Comparison of ENCODE assay signal across 9 cellular contexts in genomic region chrX:153974003-153974725, GRCh38. TPM values are rescaled to one million over a fixed set of nuclear protein-coding genes. Genes with fewer than 3 reads are reported as not detected.
A peak's percentile ranks its signal among the peaks of the same experiment; 100 is the strongest.
DNase-seq lines count a peak whose midpoint lies in the region; FAIRE-seq and TF ChIP-seq lines count a peak whose summit lies in the region.
"Had no signal": no experiment of that assay in that cellular context is flagged by ENCODE, and none has a peak within 500 bp of the region (broad histone marks: within the 10 kb centered on the region; RNA-seq: fewer than 3 reads in every experiment).

No MANE protein-coding gene starts in this region.

- peaks cover 9% of the 10 kb centered on the region; the same call in 1 of the 2 replicates for H3F3A ChIP-seq in PC-9 (ENCODE audit: insufficient read depth, low read depth)

- peaks cover 8% of the 10 kb centered on the region for H4K20me1 ChIP-seq in PC-9 (ENCODE audit: insufficient read depth)

- no peak for TF ChIP-seq CTCF in PC-9 (conservative IDR thresholded peaks at IDR 0.05)
- no peak for TF ChIP-seq CTCF in esophagus muscularis mucosa (IDR thresholded peaks at IDR 0.05)
- no peak for TF ChIP-seq CTCF in sigmoid colon (IDR thresholded peaks at IDR 0.05)

- peaks cover 13% of the 10 kb centered on the region for H3K4me1 ChIP-seq in PC-9 (replicated peaks; ENCODE audit: insufficient read depth)
- H3K4me1 ChIP-seq in esophagus muscularis mucosa = peaks cover 19 to 29% (median 26%) of the 10 kb centered on the region in 4 donors
- H3K4me1 ChIP-seq in sigmoid colon = peaks cover 0 to 24% (median 17%) of the 10 kb centered on the region in 4 donors

- BruUV-seq in PC-9 (replicated peaks; lab: Mats Ljungman, UMichigan) = no TSS peak

- CTCF ChIA-PET in PC-9 (lab: Charles Lee) = no interaction called here

- TF ChIP-seq EP300 in esophagus muscularis mucosa (IDR thresholded peaks at IDR 0.05) = no peak
- TF ChIP-seq EP300 in sigmoid colon (IDR thresholded peaks at IDR 0.05) = no peak

- no peaks in the 10 kb centered on the region for H3K27me3 ChIP-seq in PC-9 (ENCODE audit: insufficient read depth, low read depth)
- H3K27me3 ChIP-seq in esophagus muscularis mucosa = no peaks in the 10 kb centered on the region
- H3K27me3 ChIP-seq in sigmoid colon = no peaks in the 10 kb centered on the region

- H2AFZ ChIP-seq in PC-9 = no peak overlapping the region

- POLR2A ChIA-PET in PC-9 (lab: Charles Lee; ENCODE audit: unreplicated experiment) = no interaction called here

- no peak for DNase-seq in GM19239 (ENCODE audit: insufficient read length, low spot score)
- DNase-seq in PC-9 = no peak
- no peak for DNase-seq in esophagus muscularis mucosa (ENCODE audit: extremely low spot score)
- DNase-seq in sigmoid colon = no peak
- DNase-seq in SHP77 treated with DMSO at 0.1 percent for 48 hours (lab: John Stamatoyannopoulos, UW) = no peak
- no peak for DNase-seq in activated effector memory CD4-positive, alpha-beta T cell treated with anti-CD3 and anti-CD28 coated beads, Interleukin-2, amount 50 U/mL, for 16 hours
- no peak for DNase-seq in midbrain (lab: John Stamatoyannopoulos, UW)
- DNase-seq in activated CD4-positive, alpha-beta T cell treated with anti-CD3 and anti-CD28 coated beads for 48 hours = no peak
- DNase-seq: T-helper 9 cell had no signal

- H3K27ac ChIP-seq in PC-9 (no peak overlapping the region), esophagus muscularis mucosa (replicated peaks in 1 of 4) (peak overlapping the region; percentile 95 to 99 (median 98)), sigmoid colon (peak overlapping the region; percentile 97 to 98 (median 98))

- intact Hi-C loops in PC-9 (cut with micrococcal nuclease; ENCODE audit: unreplicated experiment) = no loop called here
- intact Hi-C loops in esophagus muscularis mucosa (cut with DNase I) = no loop called here
- intact Hi-C loops in sigmoid colon (cut with DNase I) = no loop called here

- H3K4me2 ChIP-seq in PC-9 = peak overlapping the region; percentile 78

- H3K36me3 ChIP-seq in PC-9 (ENCODE audit: low read depth) (no peaks in the 10 kb centered on the region), esophagus muscularis mucosa (no peaks in the 10 kb centered on the region), sigmoid colon (no peaks in the 10 kb centered on the region)

- peak; percentile 86 for FAIRE-seq in GM19239 (lab: Jason Lieb, UNC)

- H3K79me2 ChIP-seq in PC-9 (ENCODE audit: low read depth) = peaks cover 31% of the 10 kb centered on the region

- no peaks in the 10 kb centered on the region for H3K9me3 ChIP-seq in PC-9 (ENCODE audit: insufficient read depth, low read depth)
- no peaks in the 10 kb centered on the region for H3K9me3 ChIP-seq in esophagus muscularis mucosa
- H3K9me3 ChIP-seq in sigmoid colon = no peaks in the 10 kb centered on the region

- H3K9me2 ChIP-seq in PC-9 (ENCODE audit: insufficient read depth) = no peaks in the 10 kb centered on the region

- 76% methylated on average over 6 of the region's 14 CpGs for WGBS in esophagus muscularis mucosa
- 52 to 66% methylated on average over 14 of the region's 14 CpGs for WGBS in sigmoid colon, 2 donors

- TF ChIP-seq POLR2A in esophagus muscularis mucosa (IDR thresholded peaks at IDR 0.05; ENCODE audit: low read depth) = no peak
- no peak for TF ChIP-seq POLR2A in sigmoid colon (IDR thresholded peaks at IDR 0.05)

- H3K4me3 ChIP-seq in PC-9 (peak overlapping the region; percentile 56; the same call in 1 of the 2 replicates), esophagus muscularis mucosa (peak overlapping the region in 2 of 4 donors; percentile 72 to 81), sigmoid colon (no peak overlapping the region)

RNA-seq across cellular contexts. Expression of gene TMEM187, which starts 1.6 kb away (rescaled TPM):
- total RNA-seq in PC-9 (2021) = 20.1 and 30.8 TPM in 2 replicates
- total RNA-seq in esophagus muscularis mucosa = 1 to 10 TPM; 3.6 to 6.9 (median 6.1) TPM
- 1 to 10 TPM; 3.5 to 8.6 (median 4.4) TPM for total RNA-seq in sigmoid colon
- 1 to 10 TPM; 3.6 to 9.3 (median 3.7) TPM for polyA plus RNA-seq in sigmoid colon

RNA-seq across cellular contexts. Expression of gene HCFC1, which starts 2.5 kb away (rescaled TPM):
- total RNA-seq in PC-9 (2021) = 67.1 and 79.9 TPM in 2 replicates
- 100 to 1,000 TPM in 1 of 4 donors, 10 to 100 TPM in 3; 50.7 to 102 (median 60.8) TPM for total RNA-seq in esophagus muscularis mucosa
- total RNA-seq in sigmoid colon = 10 to 100 TPM; 23.5 to 57.3 (median 30.2) TPM
- polyA plus RNA-seq in sigmoid colon = 10 to 100 TPM in 1 of 3 donors, 1 to 10 TPM in 2; 7.4 to 34.4 (median 8.4) TPM

RNA-seq across cellular contexts. Expression of gene RENBP, which starts 29.7 kb away (rescaled TPM):
- total RNA-seq in PC-9 (2021) (6.8 and 6.9 TPM in 2 replicates), esophagus muscularis mucosa (10 to 100 TPM in 1 of 4 donors, 1 to 10 TPM in 3; 8.0 to 12.6 (median 9.1) TPM), sigmoid colon (10 to 100 TPM in 3 of 4 donors, 1 to 10 TPM in 1; 9.8 to 16.8 (median 13.1) TPM)
- polyA plus RNA-seq in sigmoid colon = 10 to 100 TPM; 10.2 to 15.1 (median 15.0) TPM

RNA-seq across cellular contexts. Expression of gene NAA10, which starts 39.3 kb away (rescaled TPM):
- total RNA-seq in PC-9 (2021) (181 and 189 TPM in 2 replicates), esophagus muscularis mucosa (100 to 1,000 TPM in 2 of 4 donors, 10 to 100 TPM in 2; 89.3 to 106 (median 95.4) TPM), sigmoid colon (100 to 1,000 TPM in 1 of 4 donors, 10 to 100 TPM in 3; 57.4 to 113 (median 79.2) TPM)
- 100 to 1,000 TPM in 1 of 3 donors, 10 to 100 TPM in 2; 78.6 to 128 (median 84.7) TPM for polyA plus RNA-seq in sigmoid colon

RNA-seq across cellular contexts. Expression of gene IRAK1, which starts 45.5 kb away (rescaled TPM):
- 317 and 364 TPM in 2 replicates for total RNA-seq in PC-9 (2021)
- 10 to 100 TPM; 50.5 to 74.9 (median 67.6) TPM for total RNA-seq in esophagus muscularis mucosa
- total RNA-seq in sigmoid colon = 10 to 100 TPM; 26.8 to 41.7 (median 37.3) TPM
- 100 to 1,000 TPM in 1 of 3 donors, 10 to 100 TPM in 2; 67.7 to 103 (median 70.3) TPM for polyA plus RNA-seq in sigmoid colon
